Comparison of ENCODE assay signal across 1 cellular context in the genomic region with DNA sequence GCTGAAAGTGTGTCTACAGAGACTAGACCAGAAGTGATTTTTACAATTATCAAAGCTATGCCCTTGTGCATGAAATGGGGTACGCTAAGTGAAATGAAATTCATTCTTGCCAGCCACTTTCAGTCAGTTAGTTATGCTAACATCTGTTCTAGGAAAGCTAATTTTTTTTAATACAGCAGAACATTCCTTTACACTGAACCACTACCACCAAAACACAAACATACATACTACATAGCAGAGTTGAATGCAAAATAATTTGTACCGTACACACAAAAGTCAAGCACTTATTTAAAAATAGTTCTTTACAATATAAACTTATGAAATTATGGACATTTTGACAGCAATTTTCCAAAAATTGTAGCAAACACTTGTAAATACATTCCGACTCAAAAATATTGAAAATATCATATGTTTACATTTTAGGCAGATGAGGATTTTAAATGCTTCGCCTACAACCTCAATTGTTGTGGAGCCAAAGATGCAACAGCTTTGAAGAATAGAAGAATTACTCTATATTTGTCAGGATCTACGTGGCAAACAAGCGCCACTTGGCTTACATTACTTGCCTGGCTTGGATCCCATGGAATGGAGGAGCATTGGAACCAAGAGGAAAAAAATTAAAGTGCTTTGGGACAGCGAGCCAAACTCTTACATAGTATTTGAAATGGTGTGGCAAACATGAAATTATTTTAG.
TF ChIP-seq lines count a peak whose summit lies in the region.

No MANE protein-coding gene starts in this region.

TF ChIP-seq in SK-N-SH, 30 proteins besides CTCF, POLR2A, EP300 and RAD21 (continued from another document):
- TF ChIP-seq, protein P1, sequence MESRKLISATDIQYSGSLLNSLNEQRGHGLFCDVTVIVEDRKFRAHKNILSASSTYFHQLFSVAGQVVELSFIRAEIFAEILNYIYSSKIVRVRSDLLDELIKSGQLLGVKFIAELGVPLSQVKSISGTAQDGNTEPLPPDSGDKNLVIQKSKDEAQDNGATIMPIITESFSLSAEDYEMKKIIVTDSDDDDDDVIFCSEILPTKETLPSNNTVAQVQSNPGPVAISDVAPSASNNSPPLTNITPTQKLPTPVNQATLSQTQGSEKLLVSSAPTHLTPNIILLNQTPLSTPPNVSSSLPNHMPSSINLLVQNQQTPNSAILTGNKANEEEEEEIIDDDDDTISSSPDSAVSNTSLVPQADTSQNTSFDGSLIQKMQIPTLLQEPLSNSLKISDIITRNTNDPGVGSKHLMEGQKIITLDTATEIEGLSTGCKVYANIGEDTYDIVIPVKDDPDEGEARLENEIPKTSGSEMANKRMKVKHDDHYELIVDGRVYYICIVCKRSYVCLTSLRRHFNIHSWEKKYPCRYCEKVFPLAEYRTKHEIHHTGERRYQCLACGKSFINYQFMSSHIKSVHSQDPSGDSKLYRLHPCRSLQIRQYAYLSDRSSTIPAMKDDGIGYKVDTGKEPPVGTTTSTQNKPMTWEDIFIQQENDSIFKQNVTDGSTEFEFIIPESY (IDR thresholded peaks at IDR 0.05; ENCODE audit: borderline replicate concordance, low read depth) = no peak
- TF ChIP-seq, protein P2, sequence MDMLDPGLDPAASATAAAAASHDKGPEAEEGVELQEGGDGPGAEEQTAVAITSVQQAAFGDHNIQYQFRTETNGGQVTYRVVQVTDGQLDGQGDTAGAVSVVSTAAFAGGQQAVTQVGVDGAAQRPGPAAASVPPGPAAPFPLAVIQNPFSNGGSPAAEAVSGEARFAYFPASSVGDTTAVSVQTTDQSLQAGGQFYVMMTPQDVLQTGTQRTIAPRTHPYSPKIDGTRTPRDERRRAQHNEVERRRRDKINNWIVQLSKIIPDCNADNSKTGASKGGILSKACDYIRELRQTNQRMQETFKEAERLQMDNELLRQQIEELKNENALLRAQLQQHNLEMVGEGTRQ (IDR thresholded peaks at IDR 0.05; ENCODE audit: borderline replicate concordance, low read depth, low read length) = no peak
